Comparison of ENCODE assay signal across 2 cellular contexts in genomic region chr14:60221441-60221840, GRCh38.
A peak's percentile ranks its signal among the peaks of the same experiment; 100 is the strongest.
TF ChIP-seq lines count a peak whose summit lies in the region.

No MANE protein-coding gene starts in this region.

TF ChIP-seq in GM12878, 131 proteins besides CTCF, POLR2A, EP300 and RAD21 (continues in another document):
- no peak for TF ChIP-seq NFXL1 (IDR thresholded peaks at IDR 0.05; ENCODE audit: borderline replicate concordance)
- TF ChIP-seq PBX3 (IDR thresholded peaks at IDR 0.05; ENCODE audit: insufficient replicate concordance, low read depth, low read length) = peak; percentile 25
- no peak for TF ChIP-seq ELK1 (IDR thresholded peaks at IDR 0.05; ENCODE audit: low read depth, low read length)
- no peak for TF ChIP-seq RCOR1 (conservative IDR thresholded peaks at IDR 0.05; ENCODE audit: low read depth, low read length)
- TF ChIP-seq HDGF (IDR thresholded peaks at IDR 0.05) = no peak
- no peak for TF ChIP-seq SUZ12 (IDR thresholded peaks at IDR 0.05; ENCODE audit: unreplicated experiment)
- no peak for TF ChIP-seq EZH2 (IDR thresholded peaks at IDR 0.05; ENCODE audit: borderline replicate concordance, control insufficient read depth, low read depth, low read length)
- TF ChIP-seq IRF3 (IDR thresholded peaks at IDR 0.05) = no peak
- TF ChIP-seq GABPA (IDR thresholded peaks at IDR 0.05; ENCODE audit: low read depth) = no peak
- no peak for TF ChIP-seq IRF4 (IDR thresholded peaks at IDR 0.05; ENCODE audit: low read depth, low read length)
- TF ChIP-seq TAF1 (IDR thresholded peaks at IDR 0.05; ENCODE audit: borderline replicate concordance, low read depth, low read length) = no peak
- TF ChIP-seq ZNF687 (IDR thresholded peaks at IDR 0.05) = no peak
- TF ChIP-seq ATF7 (IDR thresholded peaks at IDR 0.05; ENCODE audit: low read depth) = peak; percentile 31; the same call in 1 of the 2 replicates
- 0 out of 2 replicates have a peak, but pooled peaks have one; percentile 29 for TF ChIP-seq SMARCA5 (IDR thresholded peaks at IDR 0.05)
- no peak for TF ChIP-seq JUND (IDR thresholded peaks at IDR 0.05; ENCODE audit: low read depth, low read length)
- peak; percentile 80 for TF ChIP-seq PKNOX1 (IDR thresholded peaks at IDR 0.05)
- TF ChIP-seq MAX (IDR thresholded peaks at IDR 0.05; ENCODE audit: low read depth, low read length) = no peak
- no peak for TF ChIP-seq MTA2 (IDR thresholded peaks at IDR 0.05; ENCODE audit: low read depth)
- 0 out of 2 replicates have a peak, but pooled peaks have one; percentile 15 for TF ChIP-seq NBN (IDR thresholded peaks at IDR 0.05)
- peak; percentile 69; the same call in 1 of the 2 replicates for TF ChIP-seq ZNF384 (IDR thresholded peaks at IDR 0.05; ENCODE audit: borderline replicate concordance, low read depth, low read length)
- TF ChIP-seq SMC3 (IDR thresholded peaks at IDR 0.05; ENCODE audit: borderline replicate concordance, low read length) = no peak

TF ChIP-seq in HEK293T, 16 proteins besides CTCF, POLR2A, EP300 and RAD21:
- no peak for TF ChIP-seq SP1 (IDR thresholded peaks at IDR 0.05)
- TF ChIP-seq ARNT (IDR thresholded peaks at IDR 0.05) = no peak
- no peak for TF ChIP-seq FOXA1 (IDR thresholded peaks at IDR 0.05)
